In genomic region chr13:85806553-85807175, GRCh38 we compare ENCODE assay signal across 8 cellular contexts. TPM values are rescaled to one million over a fixed set of nuclear protein-coding genes. Genes with fewer than 3 reads are reported as not detected.
DNase-seq lines count a peak whose midpoint lies in the region; ATAC-seq and TF ChIP-seq lines count a peak whose summit lies in the region.

No MANE protein-coding gene starts in this region.

- ATAC-seq in activated CD4-positive, alpha-beta T cell treated with anti-CD3 and anti-CD28 coated beads for 36 hours, result peak; percentile 42
- ATAC-seq in HG02763 (IDR thresholded peaks at IDR 0.05; ENCODE audit: unreplicated experiment) (peak; percentile 57), upper lobe of right lung (peak; percentile 34)

- no peak overlapping the region for H3K27ac Mint-ChIP-seq in activated CD4-positive, alpha-beta T cell treated with anti-CD3 and anti-CD28 coated beads for 36 hours

- TF ChIP-seq CTCF in WERI-Rb-1 (IDR thresholded peaks at IDR 0.05; ENCODE audit: low read depth, low read length), result peak; percentile 23; the same call in 1 of the 2 replicates
- TF ChIP-seq CTCF in upper lobe of right lung (IDR thresholded peaks at IDR 0.05), result peak; percentile 68

- H3K36me3 Mint-ChIP-seq in activated CD4-positive, alpha-beta T cell treated with anti-CD3 and anti-CD28 coated beads for 36 hours (ENCODE audit: low read depth), result no peaks in the 10 kb centered on the region

- H3K27me3 ChIP-seq in WERI-Rb-1 (ENCODE audit: insufficient read depth, low read depth, severe bottlenecking) (no peaks in the 10 kb centered on the region), iPS DF 6.9 (ENCODE audit: control insufficient read depth, insufficient read depth, low read length) (no peaks in the 10 kb centered on the region), upper lobe of right lung (no peaks in the 10 kb centered on the region)

- DNase-seq in activated CD4-positive, alpha-beta T cell treated with anti-CD3 and anti-CD28 coated beads for 36 hours, result no peak
- DNase-seq in activated CD4-positive, alpha-beta T cell treated with anti-CD3 and anti-CD28 coated beads for 1 hour, result no peak
- peak; percentile 73 for DNase-seq in NCI-H146 treated with DMSO at 0.1 percent for 48 hours (lab: John Stamatoyannopoulos, UW; ENCODE audit: unreplicated experiment)
- no peak for DNase-seq in WERI-Rb-1
- DNase-seq in iPS DF 6.9 (ENCODE audit: low read depth, low spot score), result peak; percentile 7
- DNase-seq in upper lobe of right lung, result no peak
- DNase-seq in NK-92 (lab: John Stamatoyannopoulos, UW; ENCODE audit: unreplicated experiment), result no peak

- CTCF ChIA-PET in activated CD4-positive, alpha-beta T cell treated with anti-CD3 and anti-CD28 coated beads for 36 hours (lab: Charles Lee), result interaction anchor here (0.7 to 2.5 kb wide), 2 partner anchors 816 to 910 kb away, joined by 3 to 11 read pairs; no protein-coding TSS in a partner anchor

- POLR2A ChIA-PET in activated CD4-positive, alpha-beta T cell treated with anti-CD3 and anti-CD28 coated beads for 36 hours (lab: Charles Lee), result no interaction called here

- H3K9me3 ChIP-seq in WERI-Rb-1 (ENCODE audit: severe bottlenecking) (no peaks in the 10 kb centered on the region), iPS DF 6.9 (ENCODE audit: control insufficient read depth, insufficient read depth, low read length) (no peaks in the 10 kb centered on the region), upper lobe of right lung (no peaks in the 10 kb centered on the region)

- intact Hi-C loops in activated CD4-positive, alpha-beta T cell treated with anti-CD3 and anti-CD28 coated beads for 36 hours (cut with DNase I, micrococcal nuclease), result loop anchor here (1.0 to 5.0 kb wide), 3 partner anchors 889 to 910 kb away; no protein-coding TSS in a partner anchor
- intact Hi-C loops in upper lobe of right lung (cut with DNase I), result loop anchor here (10.0 kb wide), 1 partner anchor 892 kb away; no protein-coding TSS in a partner anchor

- H3K36me3 ChIP-seq in WERI-Rb-1 (no peaks in the 10 kb centered on the region), iPS DF 6.9 (ENCODE audit: control insufficient read depth, insufficient read depth, low read length) (no peaks in the 10 kb centered on the region), upper lobe of right lung (no peaks in the 10 kb centered on the region)

- H3K27ac ChIP-seq in WERI-Rb-1, result no peak overlapping the region
- H3K27ac ChIP-seq in iPS DF 6.9 (ENCODE audit: low read length), result no peak overlapping the region
- no peak overlapping the region for H3K27ac ChIP-seq in upper lobe of right lung

- no peak overlapping the region for H3K4me3 Mint-ChIP-seq in activated CD4-positive, alpha-beta T cell treated with anti-CD3 and anti-CD28 coated beads for 36 hours

- no peaks in the 10 kb centered on the region for H3K4me1 Mint-ChIP-seq in activated CD4-positive, alpha-beta T cell treated with anti-CD3 and anti-CD28 coated beads for 36 hours

- WGBS in iPS DF 6.9 (ENCODE audit: insufficient coverage, insufficient read length), result no CpG with 5 or more reads among the region's 3 CpGs

- no peaks in the 10 kb centered on the region for H3K27me3 Mint-ChIP-seq in activated CD4-positive, alpha-beta T cell treated with anti-CD3 and anti-CD28 coated beads for 36 hours

- H3K4me1 ChIP-seq in iPS DF 6.9 (ENCODE audit: control insufficient read depth, insufficient read depth, low read length) (no peaks in the 10 kb centered on the region), upper lobe of right lung (no peaks in the 10 kb centered on the region)

- H3K9me3 Mint-ChIP-seq in activated CD4-positive, alpha-beta T cell treated with anti-CD3 and anti-CD28 coated beads for 36 hours (ENCODE audit: low read depth), result no peaks in the 10 kb centered on the region

- H3K4me3 ChIP-seq in WERI-Rb-1 (ENCODE audit: low read depth, low read length) (no peak overlapping the region), iPS DF 6.9 (ENCODE audit: low read length) (no peak overlapping the region), upper lobe of right lung (no peak overlapping the region)

RNA-seq across cellular contexts. Expression of gene SLITRK6, which starts 7.4 kb away (rescaled TPM):
- total RNA-seq in activated CD4-positive, alpha-beta T cell treated with anti-CD3 and anti-CD28 coated beads for 36 hours, result not detected
- total RNA-seq in upper lobe of right lung, result 0.78 TPM

Comparison
In these comparisons a context has a peak if more than half of its experiments do, and no peak if none do; other contexts are left out.
1. DNase-seq: peak in NCI-H146 treated with DMSO at 0.1 percent for 48 hours (single experiment) and iPS DF 6.9 (single experiment); none in activated CD4-positive, alpha-beta T cell treated with anti-CD3 and anti-CD28 coated beads for 36 hours (single experiment), activated CD4-positive, alpha-beta T cell treated with anti-CD3 and anti-CD28 coated beads for 1 hour (single experiment), WERI-Rb-1 (single experiment), upper lobe of right lung (single experiment) and NK-92 (single experiment).
2. Peak in every context shown above with its lines, with median percentiles within 50 percentile points of each other: ATAC-seq.